ENCODE assay signal across 1 cellular context in genomic region chr11:66629356-66629755, GRCh38.
TF ChIP-seq lines count a peak whose summit lies in the region.

No MANE protein-coding gene starts in this region.

TF ChIP-seq in HepG2, 621 proteins besides CTCF, POLR2A, EP300 and RAD21:
- TF ChIP-seq ATF7 (IDR thresholded peaks at IDR 0.05) (peak; percentile 63; the same call in 1 of the 2 replicates), ATF7 (CRISPR knock-in tag; IDR thresholded peaks at IDR 0.05) (no peak), POLR2AphosphoS2 (IDR thresholded peaks at IDR 0.05; ENCODE audit: low read depth, low read length) (0 out of 2 replicates have a peak, but pooled peaks have one; percentile 26), TSC22D2 (CRISPR knock-in tag; IDR thresholded peaks at IDR 0.05; ENCODE audit: borderline replicate concordance) (no peak)
